ENCODE assay signal across 8 cellular contexts in genomic region chr17:75205793-75206163, GRCh38. TPM values are rescaled to one million over a fixed set of nuclear protein-coding genes. Genes with fewer than 3 reads are reported as not detected.
DNase-seq lines count a peak whose midpoint lies in the region; ATAC-seq and TF ChIP-seq lines count a peak whose summit lies in the region.

No MANE protein-coding gene starts in this region.

- H3K27me3 ChIP-seq in Peyer's patch (no peaks in the 10 kb centered on the region), esophagus squamous epithelium (no peaks in the 10 kb centered on the region)

- peaks cover 0 to 20% (median 0%) of the 10 kb centered on the region in 3 donors for H3K36me3 ChIP-seq in Peyer's patch
- H3K36me3 ChIP-seq in esophagus squamous epithelium, result peaks cover 0 to 26% (median 18%) of the 10 kb centered on the region in 3 donors

- no peak for DNase-seq in Peyer's patch
- DNase-seq in esophagus squamous epithelium (lab: John Stamatoyannopoulos, UW), result no peak
- no peak for DNase-seq in skeletal muscle cell (ENCODE audit: low read depth)
- DNase-seq in EL, result no peak
- no peak for DNase-seq in GM10266 (ENCODE audit: extremely low spot score)

- intact Hi-C loops in esophagus squamous epithelium (cut with DNase I), result no loop called here

- TF ChIP-seq CTCF in Peyer's patch (IDR thresholded peaks at IDR 0.05) (no peak), esophagus squamous epithelium (IDR thresholded peaks at IDR 0.05) (no peak), GM10266 (IDR thresholded peaks at IDR 0.05; ENCODE audit: control insufficient read depth, insufficient read depth, low read depth, missing control alignments) (no peak)

- H3K9me3 ChIP-seq in Peyer's patch (no peaks in the 10 kb centered on the region), esophagus squamous epithelium (no peaks in the 10 kb centered on the region)

- H3K27ac ChIP-seq in Peyer's patch, result peak overlapping the region; percentile 85 to 97 (median 93)
- H3K27ac ChIP-seq in esophagus squamous epithelium, result peak overlapping the region; percentile 95 to 98 (median 96)

- TF ChIP-seq POLR2A in Peyer's patch (IDR thresholded peaks at IDR 0.05) (no peak), esophagus squamous epithelium (IDR thresholded peaks at IDR 0.05) (no peak)

- peak; percentile 21 for ATAC-seq in GM19328 (IDR thresholded peaks at IDR 0.05; ENCODE audit: unreplicated experiment)
- no peak for ATAC-seq in HG02970 (IDR thresholded peaks at IDR 0.05; ENCODE audit: low FRiP score, unreplicated experiment)
- no peak for ATAC-seq in HG03159 (IDR thresholded peaks at IDR 0.05; ENCODE audit: unreplicated experiment)

- WGBS in esophagus squamous epithelium, 2 donors, result 1% methylated on average over 16 to 22 of the region's 22 CpGs

- H3K4me3 ChIP-seq in Peyer's patch, result peak overlapping the region; percentile 71 to 92 (median 74)
- H3K4me3 ChIP-seq in esophagus squamous epithelium, result peak overlapping the region; percentile 89 to 97 (median 92)
- peak overlapping the region; percentile 64 for H3K4me3 ChIP-seq in skeletal muscle cell (ENCODE audit: low read depth, low read length)

- H3K4me1 ChIP-seq in Peyer's patch (peaks cover 0 to 28% (median 7%) of the 10 kb centered on the region in 4 donors), esophagus squamous epithelium (peaks cover 14 to 30% (median 15%) of the 10 kb centered on the region in 3 donors)

RNA-seq across cellular contexts. Expression of gene NUP85, which starts 0.3 kb away (rescaled TPM):
- total RNA-seq in Peyer's patch, result 10 to 100 TPM; 34.0 to 52.8 (median 36.7) TPM
- 10 to 100 TPM; 17.5 to 33.3 (median 29.0) TPM for total RNA-seq in esophagus squamous epithelium

RNA-seq across cellular contexts. Expression of gene SUMO2, which starts 23.0 kb away (rescaled TPM):
- total RNA-seq in Peyer's patch (10 to 100 TPM; 22.5 to 52.8 (median 37.4) TPM), esophagus squamous epithelium (100 to 1,000 TPM in 1 of 4 donors, 10 to 100 TPM in 3; 49.5 to 110 (median 69.5) TPM)

RNA-seq across cellular contexts. Expression of gene JPT1, which starts 51.5 kb away (rescaled TPM):
- total RNA-seq in Peyer's patch (100 to 1,000 TPM; 132 to 261 (median 202) TPM), esophagus squamous epithelium (100 to 1,000 TPM in 3 of 4 donors, 10 to 100 TPM in 1; 82.2 to 249 (median 196) TPM)

RNA-seq across cellular contexts. Expression of gene GGA3, which starts 55.6 kb away (rescaled TPM):
- total RNA-seq in Peyer's patch (100 to 1,000 TPM in 1 of 4 donors, 10 to 100 TPM in 3; 34.0 to 153 (median 77.0) TPM), esophagus squamous epithelium (10 to 100 TPM; 23.9 to 39.2 (median 29.8) TPM)

RNA-seq across cellular contexts. Expression of gene MRPS7, which starts 55.9 kb away (rescaled TPM):
- 10 to 100 TPM; 23.9 to 53.6 (median 45.3) TPM for total RNA-seq in Peyer's patch
- 10 to 100 TPM; 42.2 to 62.6 (median 48.7) TPM for total RNA-seq in esophagus squamous epithelium
